Comparison of ENCODE assay signal across 8 cellular contexts in genomic region chr9:104927216-104927911, GRCh38.
DNase-seq lines count a peak whose midpoint lies in the region.

No MANE protein-coding gene starts in this region.

- H2AFZ ChIP-seq in neuron (ENCODE audit: low read depth, low read length) = peak overlapping the region; percentile 6

- peaks cover 20% of the 10 kb centered on the region for H3K4me1 ChIP-seq in neuron (ENCODE audit: insufficient read depth, low read length)

- peak; percentile 6 for DNase-seq in DMS153 (lab: John Stamatoyannopoulos, UW)
- DNase-seq in DMS153 treated with DMSO at 0.1 percent for 48 hours (lab: John Stamatoyannopoulos, UW; ENCODE audit: unreplicated experiment) = no peak
- DNase-seq in NCI-H526 (lab: John Stamatoyannopoulos, UW) = peak; percentile 27 to 50
- peak; percentile 29 for DNase-seq in activated naive CD4-positive, alpha-beta T cell treated with anti-CD3 and anti-CD28 coated beads, Interleukin-2, amount 10 ng/mL, durations not matched to agents 7 days and 5 days
- DNase-seq in glomerular visceral epithelial cell (ENCODE audit: extremely low spot score) = peak; percentile 56
- no peak for DNase-seq in SIG-M5 treated with dmso at 0.1 percent for 504 hours (lab: John Stamatoyannopoulos, UW; ENCODE audit: unreplicated experiment)
- no peak for DNase-seq in NCI-H128 (lab: John Stamatoyannopoulos, UW; ENCODE audit: unreplicated experiment)

- CTCF ChIA-PET in activated naive CD4-positive, alpha-beta T cell treated with anti-CD3 and anti-CD28 coated beads, Interleukin-2, amount 10 ng/mL, durations not matched to agents 7 days and 5 days (lab: Charles Lee) = interaction anchor here (0.9 to 2.8 kb wide), 10 partner anchors 64 to 478 kb away, joined by 3 to 13 read pairs (median 3); no protein-coding TSS in a partner anchor

- peak overlapping the region; percentile 93 for H3K4me3 ChIP-seq in neuron (ENCODE audit: low read length)

- no peaks in the 10 kb centered on the region for H3K9me3 ChIP-seq in neuron (ENCODE audit: low read length)

- H3K4me3 Mint-ChIP-seq in activated naive CD4-positive, alpha-beta T cell treated with anti-CD3 and anti-CD28 coated beads, Interleukin-2, amount 10 ng/mL, durations not matched to agents 7 days and 5 days = peak overlapping the region; percentile 74

- H3K27me3 ChIP-seq in neuron (ENCODE audit: insufficient read depth, low read length) = no peaks in the 10 kb centered on the region

- H3K4me1 Mint-ChIP-seq in activated naive CD4-positive, alpha-beta T cell treated with anti-CD3 and anti-CD28 coated beads, Interleukin-2, amount 10 ng/mL, durations not matched to agents 7 days and 5 days = peaks cover 21% of the 10 kb centered on the region

- H3K36me3 ChIP-seq in neuron (ENCODE audit: insufficient read depth, low read length) = no peaks in the 10 kb centered on the region

- no peaks in the 10 kb centered on the region for H3K9me3 Mint-ChIP-seq in activated naive CD4-positive, alpha-beta T cell treated with anti-CD3 and anti-CD28 coated beads, Interleukin-2, amount 10 ng/mL, durations not matched to agents 7 days and 5 days

- H3K27ac Mint-ChIP-seq in activated naive CD4-positive, alpha-beta T cell treated with anti-CD3 and anti-CD28 coated beads, Interleukin-2, amount 10 ng/mL, durations not matched to agents 7 days and 5 days = no peak overlapping the region

- no peaks in the 10 kb centered on the region for H3K36me3 Mint-ChIP-seq in activated naive CD4-positive, alpha-beta T cell treated with anti-CD3 and anti-CD28 coated beads, Interleukin-2, amount 10 ng/mL, durations not matched to agents 7 days and 5 days

- peaks cover 61% of the 10 kb centered on the region for H3K27me3 Mint-ChIP-seq in activated naive CD4-positive, alpha-beta T cell treated with anti-CD3 and anti-CD28 coated beads, Interleukin-2, amount 10 ng/mL, durations not matched to agents 7 days and 5 days

Comparison
In these comparisons a context has a peak if more than half of its experiments do, and no peak if none do; other contexts are left out.
1. DNase-seq: peak in DMS153 (single experiment), NCI-H526 (2 of 2), activated naive CD4-positive, alpha-beta T cell treated with anti-CD3 and anti-CD28 coated beads, Interleukin-2, amount 10 ng/mL, durations not matched to agents 7 days and 5 days (single experiment) and glomerular visceral epithelial cell (single experiment); none in DMS153 treated with DMSO at 0.1 percent for 48 hours (single experiment), SIG-M5 treated with dmso at 0.1 percent for 504 hours (single experiment) and NCI-H128 (single experiment).